Comparison of ENCODE assay signal across 8 cellular contexts in the genomic region with DNA sequence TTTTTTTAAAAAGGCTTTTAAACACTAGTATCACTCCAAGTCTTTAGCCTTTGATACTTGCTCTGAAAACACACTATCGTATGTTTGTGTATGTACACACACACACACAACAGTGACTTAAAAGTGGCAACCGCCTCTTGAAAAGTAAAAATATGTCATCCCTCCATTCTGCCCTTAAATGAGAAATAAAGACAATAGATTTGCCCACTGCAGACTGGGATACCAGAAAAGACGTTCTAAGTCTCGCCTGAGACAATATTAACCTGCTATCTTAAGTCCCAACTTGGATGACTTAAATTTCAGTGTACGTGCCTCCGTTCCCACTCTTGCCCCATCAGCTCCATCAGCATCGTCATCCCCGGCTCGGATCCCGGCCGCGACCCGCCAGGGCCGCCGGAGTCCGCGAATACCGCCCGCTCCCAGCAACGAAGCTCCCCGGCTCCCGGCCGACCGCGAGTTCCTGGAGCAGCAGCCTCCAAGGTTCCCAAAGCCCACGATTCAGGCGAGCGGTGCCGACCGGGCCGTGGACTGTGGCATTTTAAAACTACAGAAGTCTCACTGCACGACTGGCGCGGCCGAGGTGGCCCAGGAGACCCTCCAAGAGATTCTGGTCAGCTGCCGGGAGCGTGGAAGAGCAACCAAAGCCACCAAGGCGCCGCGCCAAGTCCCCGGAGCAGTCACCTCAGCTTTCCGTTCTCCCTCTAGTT. TPM values are rescaled to one million over a fixed set of nuclear protein-coding genes. Genes with fewer than 3 reads are reported as not detected.
DNase-seq lines count a peak whose midpoint lies in the region; ATAC-seq and TF ChIP-seq lines count a peak whose summit lies in the region.

No MANE protein-coding gene starts in this region.

- H3K27me3 ChIP-seq in esophagus squamous epithelium (no peaks in the 10 kb centered on the region), thymus (ENCODE audit: control insufficient read depth, insufficient read depth) (no peaks in the 10 kb centered on the region)

- intact Hi-C loops in esophagus squamous epithelium (cut with DNase I) = loop anchor here (10.0 kb wide), 1 partner anchor 182 kb away; no protein-coding TSS in a partner anchor

- peak overlapping the region; percentile 97 to 99 (median 99) for H3K27ac Mint-ChIP-seq in naive B cell

- H3K4me1 ChIP-seq in esophagus squamous epithelium = peaks cover 5 to 55% (median 15%) of the 10 kb centered on the region in 3 donors
- peaks cover 5% of the 10 kb centered on the region for H3K4me1 ChIP-seq in thymus (ENCODE audit: control insufficient read depth, insufficient read depth, low read length)

- ATAC-seq in naive B cell (ENCODE audit: low read depth in 2 of 2) (no peak), GM21786 (IDR thresholded peaks at IDR 0.05; ENCODE audit: unreplicated experiment) (no peak), HG03521 (IDR thresholded peaks at IDR 0.05; ENCODE audit: unreplicated experiment) (no peak)

- H3K4me3 ChIP-seq in esophagus squamous epithelium = peak overlapping the region; percentile 84 to 98 (median 92)
- H3K4me3 ChIP-seq in thymus (ENCODE audit: low read length) = peak overlapping the region; percentile 100

- H3K4me1 Mint-ChIP-seq in naive B cell = peaks cover 14 to 35% (median 34%) of the 10 kb centered on the region in 3 donors

- H3K27ac ChIP-seq in esophagus squamous epithelium (peak overlapping the region; percentile 99 to 100 (median 100)), thymus (ENCODE audit: low read depth) (peak overlapping the region; percentile 100)

- peaks cover 3 to 6% of the 10 kb centered on the region in 2 donors for H3K36me3 Mint-ChIP-seq in naive B cell

- peak; percentile 53 for DNase-seq in EL
- DNase-seq in NCI-H1092 treated with DMSO at 0.1 percent for 48 hours (lab: John Stamatoyannopoulos, UW) = peak; percentile 98
- DNase-seq in activated CD8-positive, alpha-beta memory T cell treated with anti-CD3 and anti-CD28 coated beads, Interleukin-2, amount 50 U/mL, for 48 hours = peak; percentile 69
- no peak for DNase-seq in esophagus squamous epithelium (lab: John Stamatoyannopoulos, UW)
- DNase-seq in naive B cell = peak; percentile 20

- H3K9me3 ChIP-seq in esophagus squamous epithelium (no peaks in the 10 kb centered on the region), thymus (ENCODE audit: control insufficient read depth) (no peaks in the 10 kb centered on the region)

- no peak for TF ChIP-seq POLR2A in esophagus squamous epithelium (IDR thresholded peaks at IDR 0.05)

- H3K9me3 Mint-ChIP-seq in naive B cell = no peaks in the 10 kb centered on the region

- H3K36me3 ChIP-seq in esophagus squamous epithelium = no peaks in the 10 kb centered on the region
- H3K36me3 ChIP-seq in thymus (ENCODE audit: control insufficient read depth, insufficient read depth) = no peaks in the 10 kb centered on the region

- WGBS in esophagus squamous epithelium, 2 donors = 0% methylated on average over 6 to 25 of the region's 42 CpGs
- under 1% methylated on average over 42 of the region's 42 CpGs for WGBS in thymus

- no peaks in the 10 kb centered on the region for H3K27me3 Mint-ChIP-seq in naive B cell

- no peak for TF ChIP-seq CTCF in esophagus squamous epithelium (IDR thresholded peaks at IDR 0.05)

- H3K4me3 Mint-ChIP-seq in naive B cell = peak overlapping the region; percentile 89 to 100 (median 98)

RNA-seq across cellular contexts. Expression of a gene that starts 2.8 kb away (rescaled TPM):
- total RNA-seq in esophagus squamous epithelium = 10 to 100 TPM; 15.3 to 38.1 (median 22.1) TPM
- polyA plus RNA-seq in naive B cell (ENCODE audit: low read depth in 6 of 6) (10 to 100 TPM in 2 of 6 donors, 1 to 10 TPM in 4; 5.7 to 14.9 (median 9.1) TPM), thymus (15.6 TPM)
